22 cellular contexts compared by ENCODE assay signal in the genomic region with DNA sequence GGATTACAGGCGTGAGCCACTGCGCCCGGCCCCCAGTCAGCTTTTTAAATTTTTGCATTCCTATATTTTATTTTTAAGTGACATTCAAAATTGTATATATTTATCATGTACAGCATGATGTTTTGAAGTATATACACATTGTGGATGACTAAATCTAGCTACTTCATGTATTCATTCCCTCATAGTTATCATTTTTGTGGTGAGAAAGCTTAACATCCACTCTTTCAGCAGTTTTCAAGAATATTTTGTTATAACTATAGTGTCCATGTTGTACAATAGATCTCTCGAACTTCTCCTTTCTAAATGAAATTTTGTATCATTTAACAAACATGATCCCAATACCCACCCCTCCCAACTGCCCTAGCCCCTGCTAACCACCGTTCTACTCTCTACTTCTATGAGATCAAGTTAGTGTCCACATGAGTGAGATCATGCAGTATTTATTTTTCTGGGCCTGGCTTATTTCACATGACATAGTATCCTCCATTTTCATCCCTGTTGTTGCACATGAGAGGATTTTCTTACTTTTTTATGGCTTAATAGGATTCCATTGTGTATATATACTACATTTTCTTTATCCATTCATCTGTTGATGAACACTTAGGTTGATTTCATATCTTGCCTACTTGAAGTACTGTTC. TPM values are rescaled to one million over a fixed set of nuclear protein-coding genes. Genes with fewer than 3 reads are reported as not detected.
"Had no signal": no experiment of that assay in that cellular context is flagged by ENCODE, and none has a peak within 500 bp of the region (broad histone marks: within the 10 kb centered on the region; RNA-seq: fewer than 3 reads in every experiment).

No MANE protein-coding gene starts in this region.

- H3K27me3 ChIP-seq: brain microvascular endothelial cell, gastrocnemius medialis had no signal

- H3K4me1 ChIP-seq: gastrocnemius medialis, heart right ventricle, tibial nerve had no signal

- ATAC-seq: activated CD8-positive, alpha-beta T cell treated with anti-CD3 and anti-CD28 coated beads, Interleukin-2, amount 10 ng/mL, durations not matched to agents 7 days and 5 days; activated naive CD4-positive, alpha-beta T cell treated with anti-CD3 and anti-CD28 coated beads, Interleukin-2, amount 50 U/mL, for 72 hours; activated T-cell treated with anti-CD3 and anti-CD28 coated beads, Interleukin-2, amount 50 U/mL, for 72 hours; gastrocnemius medialis; heart right ventricle; natural killer cell treated with Interleukin-12 subunit alpha and Interleukin-12 subunit beta and Interleukin-15 and Interleukin-18, amount 100 ng/mL, for 72 hours; right cardiac atrium had no signal

- H3K36me3 ChIP-seq: brain microvascular endothelial cell, gastrocnemius medialis, heart right ventricle, tibial nerve had no signal

- H3K4me3 ChIP-seq: gastrocnemius medialis, heart right ventricle, tibial nerve had no signal

- H3K27ac ChIP-seq: brain microvascular endothelial cell, gastrocnemius medialis, heart right ventricle, tibial nerve had no signal

- H3K9me3 ChIP-seq: gastrocnemius medialis, heart right ventricle, tibial nerve had no signal

- DNase-seq: activated B cell treated with CpG ODN at 0.5 μM for 24 hours; activated CD4-positive, alpha-beta T cell treated with anti-CD3 and anti-CD28 coated beads for 48 hours; activated CD8-positive, alpha-beta memory T cell treated with anti-CD3 and anti-CD28 coated beads, Interleukin-2, amount 50 U/mL, for 4 hours; activated CD8-positive, alpha-beta T cell treated with anti-CD3 and anti-CD28 coated beads, Interleukin-2, amount 10 ng/mL, durations not matched to agents 7 days and 5 days; activated gamma-delta T cell; activated T-cell treated with anti-CD3 and anti-CD28 coated beads, Interleukin-2, amount 50 U/mL, for 72 hours; amygdala; brain microvascular endothelial cell; effector memory CD4-positive, alpha-beta T cell; gastrocnemius medialis; heart right ventricle; mammary epithelial cell; right cardiac atrium; small intestine; stimulated activated CD4-positive, alpha-beta T cell treated with anti-CD3 and anti-CD28 coated beads, Interleukin-4, amount 100 ng/mL, for 4 hours; stimulated activated CD8-positive, alpha-beta memory T cell treated with anti-CD3 and anti-CD28 coated beads, Interleukin-4, amount 100 ng/mL, for 48 hours; stimulated activated naive CD4-positive, alpha-beta T cell treated with Interleukin-2 at 50 U/mL for 16 hours; substantia nigra had no signal

RNA-seq across cellular contexts. Expression of gene GPRC5D, which starts 56.9 kb away (rescaled TPM):
- total RNA-seq: activated CD8-positive, alpha-beta T cell treated with anti-CD3 and anti-CD28 coated beads, Interleukin-2, amount 10 ng/mL, durations not matched to agents 7 days and 5 days; activated naive CD4-positive, alpha-beta T cell treated with anti-CD3 and anti-CD28 coated beads, Interleukin-2, amount 50 U/mL, for 72 hours; activated T-cell treated with anti-CD3 and anti-CD28 coated beads, Interleukin-2, amount 50 U/mL, for 72 hours; gastrocnemius medialis; heart right ventricle; mammary epithelial cell; natural killer cell treated with Interleukin-12 subunit alpha and Interleukin-12 subunit beta and Interleukin-15 and Interleukin-18, amount 100 ng/mL, for 72 hours; posterior vena cava; right cardiac atrium; tibial nerve had no signal
- polyA plus RNA-seq: mammary epithelial cell, right cardiac atrium had no signal
